Comparison of ENCODE assay signal across 9 cellular contexts in genomic region chr13:40287428-40287827, GRCh38.
"Had no signal": no experiment of that assay in that cellular context is flagged by ENCODE, and none has a peak within 500 bp of the region (broad histone marks: within the 10 kb centered on the region; RNA-seq: fewer than 3 reads in every experiment).

No MANE protein-coding gene starts in this region.

- H3K36me3 Mint-ChIP-seq: IgD-negative memory B cell had no signal

- H3K27me3 Mint-ChIP-seq: IgD-negative memory B cell had no signal

- H3K9ac ChIP-seq: GM23248 had no signal

- H3K4me3 Mint-ChIP-seq: HFFc6, IgD-negative memory B cell had no signal

- ATAC-seq: HCT116, HepG2 had no signal

- H3K27ac Mint-ChIP-seq: HFFc6, IgD-negative memory B cell had no signal

- H3K36me3 ChIP-seq: HAP-1 had no signal

- H3K9me3 ChIP-seq: HAP-1 had no signal

- DNase-seq: GM23248, GOT3, H7, HFFc6 had no signal

- H3K9me3 Mint-ChIP-seq: IgD-negative memory B cell had no signal

- H2AFZ ChIP-seq: GM23248 had no signal

- H3K4me3 ChIP-seq: GM23248, HAP-1 had no signal

- H3K27ac ChIP-seq: GM23248, HL-60 had no signal

- H3K4me1 ChIP-seq: HAP-1 had no signal
